Comparison of ENCODE assay signal across 30 cellular contexts in genomic region chr17:55691666-55692065, GRCh38. TPM values are rescaled to one million over a fixed set of nuclear protein-coding genes. Genes with fewer than 3 reads are reported as not detected.
"Had no signal": no experiment of that assay in that cellular context is flagged by ENCODE, and none has a peak within 500 bp of the region (broad histone marks: within the 10 kb centered on the region; RNA-seq: fewer than 3 reads in every experiment).

No MANE protein-coding gene starts in this region.

- H3K36me3 Mint-ChIP-seq: activated CD4-positive, alpha-beta memory T cell treated with anti-CD3 and anti-CD28 coated beads for 36 hours; activated CD8-positive, alpha-beta memory T cell treated with anti-CD3 and anti-CD28 coated beads, Interleukin-2, amount 10 ng/mL, durations not matched to agents 7 days and 5 days; activated naive CD4-positive, alpha-beta T cell treated with anti-CD3 and anti-CD28 coated beads, Interleukin-2, amount 10 ng/mL, durations not matched to agents 7 days and 5 days; activated naive CD8-positive, alpha-beta T cell had no signal

- H3K4me3 ChIP-seq: K562, SJCRH30 had no signal

- H3K27ac ChIP-seq: brain microvascular endothelial cell, SJCRH30, VCaP had no signal

- H3K27me3 Mint-ChIP-seq: activated naive CD4-positive, alpha-beta T cell treated with anti-CD3 and anti-CD28 coated beads, Interleukin-2, amount 10 ng/mL, durations not matched to agents 7 days and 5 days had no signal

- H3K27ac Mint-ChIP-seq: activated B cell treated with CpG ODN at 0.5 μM for 24 hours; activated CD4-positive, alpha-beta memory T cell treated with anti-CD3 and anti-CD28 coated beads for 36 hours; activated CD8-positive, alpha-beta memory T cell treated with anti-CD3 and anti-CD28 coated beads, Interleukin-2, amount 10 ng/mL, durations not matched to agents 7 days and 5 days; activated naive CD4-positive, alpha-beta T cell treated with anti-CD3 and anti-CD28 coated beads, Interleukin-2, amount 10 ng/mL, durations not matched to agents 7 days and 5 days; activated naive CD8-positive, alpha-beta T cell; activated naive CD8-positive, alpha-beta T cell treated with anti-CD3 and anti-CD28 coated beads, Interleukin-2, amount 50 U/mL, for 24 hours had no signal

- DNase-seq: activated B cell treated with CpG ODN at 0.5 μM for 24 hours; activated CD4-positive, alpha-beta memory T cell treated with anti-CD3 and anti-CD28 coated beads for 36 hours; activated CD4-positive, alpha-beta T cell treated with anti-CD3 and anti-CD28 coated beads for 4 hours; activated CD4-positive, alpha-beta T cell treated with anti-CD3 and anti-CD28 coated beads, Interleukin-2, amount 50 U/mL, for 1 hour; activated CD4-positive, CD25-positive, alpha-beta regulatory T cell treated with anti-CD3 and anti-CD28 coated beads, Interleukin-2, amount 50 U/mL, for 72 hours; activated CD8-positive, alpha-beta memory T cell treated with anti-CD3 and anti-CD28 coated beads, Interleukin-2, amount 10 ng/mL, durations not matched to agents 7 days and 5 days; activated CD8-positive, alpha-beta memory T cell treated with anti-CD3 and anti-CD28 coated beads, Interleukin-2, amount 50 U/mL, for 48 hours; activated effector memory CD4-positive, alpha-beta T cell treated with Interleukin-2 at 50 U/mL for 16 hours; activated naive CD4-positive, alpha-beta T cell treated with anti-CD3 and anti-CD28 coated beads, Interleukin-2, amount 10 ng/mL, durations not matched to agents 7 days and 5 days; activated naive CD8-positive, alpha-beta T cell treated with anti-CD3 and anti-CD28 coated beads, Interleukin-2, amount 50 U/mL, for 24 hours; activated T-cell treated with anti-CD3 and anti-CD28 coated beads, Interleukin-2, amount 50 U/mL, for 48 hours; anterior cingulate cortex; brain microvascular endothelial cell; central memory CD4-positive, alpha-beta T cell; NCI-H1105; NCI-H1417 treated with DMSO at 0.1 percent for 48 hours; NCI-H187 treated with DMSO at 0.1 percent for 48 hours; NCI-H226; NCI-H446 treated with DMSO at 0.1 percent for 48 hours; NCI-H524; SHP77; SJCRH30; SW 1271; T-helper 1 cell; T-helper 2 cell; T-helper 9 cell had no signal

- H3K4me3 Mint-ChIP-seq: activated B cell treated with CpG ODN at 0.5 μM for 24 hours; activated CD4-positive, alpha-beta memory T cell treated with anti-CD3 and anti-CD28 coated beads for 36 hours; activated CD8-positive, alpha-beta memory T cell treated with anti-CD3 and anti-CD28 coated beads, Interleukin-2, amount 10 ng/mL, durations not matched to agents 7 days and 5 days; activated naive CD4-positive, alpha-beta T cell treated with anti-CD3 and anti-CD28 coated beads, Interleukin-2, amount 10 ng/mL, durations not matched to agents 7 days and 5 days; activated naive CD8-positive, alpha-beta T cell; activated naive CD8-positive, alpha-beta T cell treated with anti-CD3 and anti-CD28 coated beads, Interleukin-2, amount 50 U/mL, for 24 hours had no signal

- H3K27me3 ChIP-seq: brain microvascular endothelial cell, SJCRH30 had no signal

- H3K9me3 ChIP-seq: SJCRH30 had no signal

- H3K9me3 Mint-ChIP-seq: activated CD4-positive, alpha-beta memory T cell treated with anti-CD3 and anti-CD28 coated beads for 36 hours; activated naive CD4-positive, alpha-beta T cell treated with anti-CD3 and anti-CD28 coated beads, Interleukin-2, amount 10 ng/mL, durations not matched to agents 7 days and 5 days had no signal

- H3K4me1 Mint-ChIP-seq: activated B cell treated with CpG ODN at 0.5 μM for 24 hours; activated CD8-positive, alpha-beta memory T cell treated with anti-CD3 and anti-CD28 coated beads, Interleukin-2, amount 10 ng/mL, durations not matched to agents 7 days and 5 days; activated naive CD4-positive, alpha-beta T cell treated with anti-CD3 and anti-CD28 coated beads, Interleukin-2, amount 10 ng/mL, durations not matched to agents 7 days and 5 days; activated naive CD8-positive, alpha-beta T cell treated with anti-CD3 and anti-CD28 coated beads, Interleukin-2, amount 50 U/mL, for 24 hours had no signal

- ATAC-seq: activated CD8-positive, alpha-beta memory T cell treated with anti-CD3 and anti-CD28 coated beads, Interleukin-2, amount 10 ng/mL, durations not matched to agents 7 days and 5 days; activated naive CD8-positive, alpha-beta T cell treated with anti-CD3 and anti-CD28 coated beads, Interleukin-2, amount 50 U/mL, for 24 hours; K562; Panc1 had no signal

- H3K36me3 ChIP-seq: brain microvascular endothelial cell, SJCRH30 had no signal

RNA-seq across cellular contexts. Expression of gene TMEM100, which starts 31.0 kb away (rescaled TPM):
- total RNA-seq: activated B cell treated with CpG ODN at 0.5 μM for 24 hours; activated CD4-positive, alpha-beta memory T cell treated with anti-CD3 and anti-CD28 coated beads for 36 hours; activated CD8-positive, alpha-beta memory T cell treated with anti-CD3 and anti-CD28 coated beads, Interleukin-2, amount 10 ng/mL, durations not matched to agents 7 days and 5 days had no signal
